19 cellular contexts compared by ENCODE assay signal in the genomic region with DNA sequence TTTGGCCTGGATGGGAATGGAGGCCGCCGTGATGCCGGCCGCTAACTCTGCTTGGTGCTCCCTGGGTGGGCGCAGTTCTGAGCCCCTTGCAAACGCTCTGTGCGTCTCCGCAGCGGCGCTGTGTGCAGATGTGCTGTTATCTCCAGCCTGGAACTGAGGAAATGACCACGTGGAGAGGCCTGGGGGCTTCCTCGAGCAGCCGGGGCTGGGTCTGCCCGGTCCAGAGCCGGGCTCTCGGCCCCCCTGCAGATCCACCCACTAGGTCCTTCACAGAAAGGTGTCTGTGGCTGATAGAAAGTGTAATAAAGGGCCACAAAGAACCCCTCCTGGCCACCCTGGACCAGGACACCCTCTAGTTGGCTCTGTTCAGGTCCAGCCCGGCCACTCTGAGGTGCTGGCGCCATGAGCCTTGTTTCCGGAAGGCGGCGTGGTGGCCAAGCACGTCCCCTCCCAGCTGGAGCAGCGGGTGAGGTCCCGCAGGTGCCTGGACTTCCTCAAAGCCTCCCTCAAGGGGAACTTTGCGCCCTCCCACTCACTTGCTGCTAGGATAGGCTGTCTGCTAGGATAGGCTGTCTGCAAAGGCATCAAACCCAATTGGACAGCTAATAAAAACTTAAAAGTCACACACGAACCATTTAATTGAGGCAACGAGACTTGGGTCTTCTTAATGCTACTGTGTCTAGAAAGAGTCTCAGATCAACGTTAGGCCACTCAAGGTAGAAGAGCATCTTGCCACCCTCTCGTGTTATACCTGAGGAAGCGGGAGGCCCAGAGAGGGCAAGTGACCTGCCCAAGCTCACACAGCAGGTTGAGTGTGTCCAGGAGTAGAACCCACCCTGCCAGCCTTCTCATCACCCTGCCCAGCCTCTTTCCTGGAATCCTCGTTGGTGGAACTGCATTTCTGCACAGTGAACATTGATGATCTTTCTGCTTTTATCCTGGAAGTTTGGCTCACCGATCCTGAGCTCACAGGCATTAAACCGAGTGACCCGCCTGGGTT.
DNase-seq lines count a peak whose midpoint lies in the region; ATAC-seq, FAIRE-seq and TF ChIP-seq lines count a peak whose summit lies in the region.
"Had no signal": no experiment of that assay in that cellular context is flagged by ENCODE, and none has a peak within 500 bp of the region (broad histone marks: within the 10 kb centered on the region; RNA-seq: fewer than 3 reads in every experiment).

No MANE protein-coding gene starts in this region.

- POLR2A ChIA-PET in A549 (lab: Yijun Ruan, JAX) (no interaction called here), endothelial cell of umbilical vein (lab: Charles Lee) (no interaction called here), Caco-2 (lab: Charles Lee) (interaction anchor here (0.6 kb wide), 1 partner anchor 83 kb away, joined by 3 read pairs; no protein-coding TSS in a partner anchor)

- no peak for FAIRE-seq in A549 (lab: Jason Lieb, UNC)
- no peak for FAIRE-seq in endothelial cell of umbilical vein (lab: Jason Lieb, UNC)

- H3K9ac ChIP-seq in endothelial cell of umbilical vein (replicated peaks; ENCODE audit: extremely low read depth, insufficient read depth, low read length), result no peak overlapping the region

- dilution Hi-C loops in endothelial cell of umbilical vein (cut with MboI; ENCODE audit: extremely low pct_ligation_motif_present, low sequenced_read_pairs), result no loop called here

- BruUV-seq in endothelial cell of umbilical vein (replicated peaks; lab: Mats Ljungman, UMichigan) (no TSS peak), Caco-2 (replicated peaks; lab: Mats Ljungman, UMichigan) (no TSS peak)

- peaks cover 14% of the 10 kb centered on the region for H3K4me1 ChIP-seq in A549
- H3K4me1 ChIP-seq in endothelial cell of umbilical vein (ENCODE audit: control insufficient read depth, extremely low read depth, insufficient read depth, low read length), result peaks cover 8% of the 10 kb centered on the region
- peaks cover 7% of the 10 kb centered on the region for H3K4me1 ChIP-seq in suprapubic skin
- H3K4me1 ChIP-seq in Caco-2, result peaks cover 19% of the 10 kb centered on the region
- H3K4me1 ChIP-seq: body of pancreas, Peyer's patch had no signal

- H3K9me3 Mint-ChIP-seq in Caco-2 (ENCODE audit: unreplicated experiment), result no peaks in the 10 kb centered on the region
- H3K9me3 Mint-ChIP-seq: immature natural killer cell, neural crest cell, WTC11 had no signal

- H3K27me3 ChIP-seq in endothelial cell of umbilical vein (ENCODE audit: control insufficient read depth in 2 of 2, insufficient read depth in 2 of 2, low read length in 2 of 2) (no peaks in the 10 kb centered on the region), suprapubic skin (peaks cover 9% of the 10 kb centered on the region), Caco-2 (replicated peaks; ENCODE audit: control insufficient read depth, insufficient read depth, low read length) (no peaks in the 10 kb centered on the region)
- H3K27me3 ChIP-seq: body of pancreas, Peyer's patch, testis had no signal

- intact Hi-C loops in endothelial cell of umbilical vein (cut with micrococcal nuclease), result loop anchor here (10.0 kb wide), 1 partner anchor 314 kb away; a partner anchor contains a TSS
- intact Hi-C loops in Caco-2 (cut with micrococcal nuclease; ENCODE audit: unreplicated experiment), result no loop called here

- peak overlapping the region; percentile 19 for H2AFZ ChIP-seq in endothelial cell of umbilical vein (ENCODE audit: low read depth, low read length)

- H3K36me3 ChIP-seq in endothelial cell of umbilical vein (ENCODE audit: control insufficient read depth in 2 of 2, extremely low read depth in 1 of 2, insufficient read depth in 2 of 2, low read length in 2 of 2) (peaks cover 2 to 31% of the 10 kb centered on the region in 2 experiments), suprapubic skin (peaks cover 22% of the 10 kb centered on the region), Caco-2 (ENCODE audit: control insufficient read depth, insufficient read depth, low read length) (no peaks in the 10 kb centered on the region)
- H3K36me3 ChIP-seq: Peyer's patch had no signal

- H3K27ac ChIP-seq in A549 (no peak overlapping the region), endothelial cell of umbilical vein (ENCODE audit: insufficient read depth, low read depth, low read length) (no peak overlapping the region), suprapubic skin (no peak overlapping the region)
- H3K27ac ChIP-seq: body of pancreas, Peyer's patch, testis had no signal

- no peak for DNase-seq in A549 (ENCODE audit: low read depth in 1 of 2, low spot score in 1 of 2)
- DNase-seq in NAMALWA (ENCODE audit: low spot score), result peak; percentile 25
- peak; percentile 29 for DNase-seq in endothelial cell of umbilical vein (ENCODE audit: low read depth, low spot score)
- no peak for DNase-seq in NCI-H1105 (lab: John Stamatoyannopoulos, UW)
- DNase-seq in suprapubic skin (ENCODE audit: low spot score in 2 of 2), result no peak
- no peak for DNase-seq in NOMO-1 treated with dmso at 0.1 percent for 144 hours (lab: John Stamatoyannopoulos, UW; ENCODE audit: unreplicated experiment)
- DNase-seq in Caco-2, result no peak
- DNase-seq: activated naive CD4-positive, alpha-beta T cell treated with Interleukin-2 at 50 U/mL for 16 hours; body of pancreas; cortex of kidney; GF-D8; immature natural killer cell; NCI-H1092 treated with DMSO at 0.1 percent for 48 hours; NCI-H69; Peyer's patch; testis had no signal

- H3K27me3 Mint-ChIP-seq in Caco-2 (ENCODE audit: insufficient read depth, unreplicated experiment), result no peaks in the 10 kb centered on the region

- no peak overlapping the region for H3K27ac Mint-ChIP-seq in Caco-2 (ENCODE audit: unreplicated experiment)
- H3K27ac Mint-ChIP-seq: WTC11 had no signal

- no peaks in the 10 kb centered on the region for H3K9me3 ChIP-seq in A549
- H3K9me3 ChIP-seq in endothelial cell of umbilical vein (replicated peaks; ENCODE audit: control insufficient read depth, insufficient read depth, low read length), result no peaks in the 10 kb centered on the region
- no peaks in the 10 kb centered on the region for H3K9me3 ChIP-seq in suprapubic skin
- no peaks in the 10 kb centered on the region for H3K9me3 ChIP-seq in Caco-2
- H3K9me3 ChIP-seq: body of pancreas, Peyer's patch, testis had no signal

- no peak for TF ChIP-seq RAD21 in A549 (conservative IDR thresholded peaks at IDR 0.05 in 1 of 2, IDR thresholded peaks at IDR 0.05 in 1 of 2)

- CTCF ChIA-PET in A549 (lab: Yijun Ruan, JAX), result interaction anchor here (0.5 to 1.6 kb wide), 4 partner anchors 7 to 27 kb away, joined by 3 to 5 read pairs (median 4); no protein-coding TSS in a partner anchor
- CTCF ChIA-PET in endothelial cell of umbilical vein (lab: Charles Lee), result interaction anchor here (1.2 to 1.3 kb wide), 3 partner anchors 7 to 322 kb away, joined by 3 to 5 read pairs (median 4); no protein-coding TSS in a partner anchor
- CTCF ChIA-PET in Caco-2 (lab: Charles Lee), result no interaction called here

- 88% methylated on average over 30 of the region's 34 CpGs for WGBS in A549 (ENCODE audit: missing lambda C conversion rate)
- 69% methylated on average over 28 of the region's 34 CpGs for WGBS in suprapubic skin

- TF ChIP-seq POLR2A in A549 (IDR thresholded peaks at IDR 0.05; ENCODE audit: low read length), result no peak
- no peak for TF ChIP-seq POLR2A in endothelial cell of umbilical vein (IDR thresholded peaks at IDR 0.05; ENCODE audit: low read depth, low read length)
- no peak for TF ChIP-seq POLR2A in suprapubic skin (IDR thresholded peaks at IDR 0.05)

- TF ChIP-seq EP300 in A549 (IDR thresholded peaks at IDR 0.05) (no peak), suprapubic skin (IDR thresholded peaks at IDR 0.05) (no peak)

- H3K4me3 Mint-ChIP-seq in Caco-2 (ENCODE audit: unreplicated experiment), result no peak overlapping the region
- H3K4me3 Mint-ChIP-seq: neural crest cell, WTC11 had no signal

- no peaks in the 10 kb centered on the region for H3K79me2 ChIP-seq in endothelial cell of umbilical vein (ENCODE audit: control insufficient read depth, insufficient read depth, low read length)

- H3K36me3 Mint-ChIP-seq in Caco-2 (ENCODE audit: insufficient read depth, unreplicated experiment), result no peaks in the 10 kb centered on the region
- H3K36me3 Mint-ChIP-seq: immature natural killer cell, WTC11 had no signal

- H3K9me1 ChIP-seq in endothelial cell of umbilical vein (replicated peaks; ENCODE audit: control insufficient read depth, extremely low read depth, insufficient read depth, low read length), result no peaks in the 10 kb centered on the region

- no peaks in the 10 kb centered on the region for H4K20me1 ChIP-seq in endothelial cell of umbilical vein (replicated peaks; ENCODE audit: control insufficient read depth, extremely low read depth, insufficient read depth, low read length)

- H3K4me3 ChIP-seq in A549, result no peak overlapping the region
- H3K4me3 ChIP-seq in endothelial cell of umbilical vein (replicated peaks in 1 of 3; ENCODE audit: insufficient read depth in 1 of 3, low read depth in 1 of 3, low read length in 3 of 3), result peak overlapping the region in 1 of 3 experiments; percentile 9
- H3K4me3 ChIP-seq in suprapubic skin, result no peak overlapping the region
- no peak overlapping the region for H3K4me3 ChIP-seq in Caco-2 (ENCODE audit: low read depth, low read length)
- H3K4me3 ChIP-seq: body of pancreas, Peyer's patch, testis had no signal

- TF ChIP-seq CTCF in A549 (IDR thresholded peaks at IDR 0.05) (no peak), GM12873 (IDR thresholded peaks at IDR 0.05; ENCODE audit: insufficient read depth, low read depth, low read length, missing control alignments) (peak; percentile 14), endothelial cell of umbilical vein (IDR thresholded peaks at IDR 0.05; ENCODE audit: extremely low read depth in 1 of 2, insufficient read depth in 1 of 2, low read depth in 1 of 2, low read length in 2 of 2) (no peak), suprapubic skin (IDR thresholded peaks at IDR 0.05) (no peak), Caco-2 (IDR thresholded peaks at IDR 0.05; ENCODE audit: insufficient read depth in 1 of 2, low read depth in 1 of 2, low read length in 1 of 2, severe bottlenecking in 1 of 2, unreplicated experiment in 1 of 2) (no peak)

- no peak for ATAC-seq in A549
- ATAC-seq: body of pancreas, WTC11 had no signal

- H3K4me2 ChIP-seq in A549 (no peak overlapping the region), endothelial cell of umbilical vein (ENCODE audit: insufficient read depth, low read length) (peak overlapping the region; percentile 44)

- no peaks in the 10 kb centered on the region for H3K4me1 Mint-ChIP-seq in Caco-2 (ENCODE audit: low read depth, unreplicated experiment)
- H3K4me1 Mint-ChIP-seq: neural crest cell, WTC11 had no signal

TF ChIP-seq in A549, 52 proteins besides CTCF, POLR2A, EP300 and RAD21:
- TF ChIP-seq ZFP36 (IDR thresholded peaks at IDR 0.05; ENCODE audit: borderline replicate concordance, partially characterized antibody) (peak; percentile 4), HOXB13 (CRISPR knock-in tag; IDR thresholded peaks at IDR 0.05; ENCODE audit: low read depth) (no peak)

TF ChIP-seq in endothelial cell of umbilical vein, 7 proteins besides CTCF, POLR2A, EP300 and RAD21 (continues in another document):
- TF ChIP-seq POLR2AphosphoS5 (IDR thresholded peaks at IDR 0.05; ENCODE audit: insufficient read depth, low read depth, low read length) (no peak), JUN (IDR thresholded peaks at IDR 0.05; ENCODE audit: borderline replicate concordance, insufficient read depth, insufficient read length, low read depth) (no peak), EZH2 (IDR thresholded peaks at IDR 0.05; ENCODE audit: borderline replicate concordance, low read depth, low read length, severe bottlenecking) (no peak)

Comparison
In these comparisons a context has a peak if more than half of its experiments do, and no peak if none do; other contexts are left out.
1. DNase-seq: peak in NAMALWA (single experiment) and endothelial cell of umbilical vein (single experiment); none in A549 (0 of 2), NCI-H1105 (single experiment), suprapubic skin (0 of 2), NOMO-1 treated with dmso at 0.1 percent for 144 hours (single experiment) and Caco-2 (0 of 2).